Comparison of ENCODE assay signal across 8 cellular contexts in the genomic region with DNA sequence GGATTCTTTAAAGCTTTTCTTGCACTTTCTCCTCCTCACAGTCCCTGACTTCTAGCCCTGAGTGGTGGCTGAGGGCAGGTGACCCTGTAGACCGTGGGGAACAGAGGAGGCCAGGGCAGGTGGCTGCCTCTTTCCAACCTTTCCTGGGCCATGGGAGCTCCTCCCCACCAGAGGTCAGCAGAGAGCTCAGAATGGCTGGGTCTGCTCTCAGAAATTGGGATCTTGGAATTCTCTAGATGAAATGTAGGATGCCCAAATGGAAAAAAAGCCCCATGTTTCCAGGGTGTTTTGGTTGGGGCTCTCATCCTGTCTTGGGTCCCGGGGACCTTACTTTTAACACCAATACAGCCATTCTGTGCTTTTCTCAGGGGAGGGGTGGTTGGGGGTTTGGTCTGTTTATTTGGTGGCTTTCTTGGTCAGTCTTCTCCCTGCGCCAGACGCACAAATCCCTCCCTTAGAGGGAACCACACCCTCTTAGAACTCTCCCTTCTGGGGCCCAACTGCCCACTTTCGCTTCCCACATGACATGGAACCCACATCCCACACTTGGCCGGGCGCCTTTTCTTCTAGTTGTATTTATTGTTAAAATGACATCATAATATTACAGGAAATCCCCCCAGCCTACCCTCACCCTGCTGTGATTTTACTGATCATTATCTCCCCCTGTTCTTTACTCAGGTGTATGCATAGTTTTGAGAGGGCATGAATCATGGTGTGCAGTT. TPM values are rescaled to one million over a fixed set of nuclear protein-coding genes. Genes with fewer than 3 reads are reported as not detected.
DNase-seq lines count a peak whose midpoint lies in the region; ATAC-seq and TF ChIP-seq lines count a peak whose summit lies in the region.

No MANE protein-coding gene starts in this region.

- H3K4me3 Mint-ChIP-seq in T-helper 2 cell treated with Interferon-gamma antibody and Interleukin-4, amounts not matched to agents 5 μg/mL and 100 μg/mL, for 36 hours, result no peak overlapping the region
- H3K4me3 Mint-ChIP-seq in brain (no peak overlapping the region), immature natural killer cell (no peak overlapping the region)

- no peak for ATAC-seq in HG03442 (IDR thresholded peaks at IDR 0.05; ENCODE audit: unreplicated experiment)

- peak; percentile 93 to 94 for TF ChIP-seq CTCF in brain (conservative IDR thresholded peaks at IDR 0.05)

- H3K9me3 Mint-ChIP-seq in T-helper 2 cell treated with Interferon-gamma antibody and Interleukin-4, amounts not matched to agents 5 μg/mL and 100 μg/mL, for 36 hours, result no peaks in the 10 kb centered on the region
- H3K9me3 Mint-ChIP-seq in brain, result peaks cover 0 to 3% (median 0%) of the 10 kb centered on the region in 5 experiments
- no peaks in the 10 kb centered on the region for H3K9me3 Mint-ChIP-seq in immature natural killer cell

- DNase-seq in SIG-M5 treated with dmso at 0.1 percent for 504 hours (lab: John Stamatoyannopoulos, UW; ENCODE audit: unreplicated experiment) (peak; percentile 55), SIG-M5 (lab: John Stamatoyannopoulos, UW) (no peak), NCI-H1417 treated with DMSO at 0.1 percent for 48 hours (lab: John Stamatoyannopoulos, UW) (peak; percentile 49), immature natural killer cell (peak; percentile 42 to 47 (median 43))
- peak; percentile 20 for DNase-seq in T-helper 2 cell treated with Interferon-gamma antibody and Interleukin-4, amounts not matched to agents 5 μg/mL and 100 μg/mL, for 36 hours (ENCODE audit: low spot score)
- peak; percentile 36 to 47 for DNase-seq in stimulated activated CD4-positive, alpha-beta T cell treated with anti-CD3 and anti-CD28 coated beads, Interleukin-1b, Interleukin-23, amount 100 ng/mL, for 4 hours (ENCODE audit: low read depth in 2 of 2)

- peaks cover 22% of the 10 kb centered on the region for H3K27me3 Mint-ChIP-seq in T-helper 2 cell treated with Interferon-gamma antibody and Interleukin-4, amounts not matched to agents 5 μg/mL and 100 μg/mL, for 36 hours (ENCODE audit: low read depth)
- H3K27me3 Mint-ChIP-seq in brain (peaks cover 11% of the 10 kb centered on the region), immature natural killer cell (ENCODE audit: low read depth in 3 of 3) (peaks cover 0 to 4% (median 2%) of the 10 kb centered on the region in 3 donors)

- H3K27ac Mint-ChIP-seq in T-helper 2 cell treated with Interferon-gamma antibody and Interleukin-4, amounts not matched to agents 5 μg/mL and 100 μg/mL, for 36 hours, result no peak overlapping the region
- peak overlapping the region in 3 of 5 experiments; percentile 23 to 87 (median 77) for H3K27ac Mint-ChIP-seq in brain
- H3K27ac Mint-ChIP-seq in immature natural killer cell, result peak overlapping the region in 1 of 6 donors; percentile 8

- H3K36me3 Mint-ChIP-seq in T-helper 2 cell treated with Interferon-gamma antibody and Interleukin-4, amounts not matched to agents 5 μg/mL and 100 μg/mL, for 36 hours (ENCODE audit: low read depth), result no peaks in the 10 kb centered on the region
- no peaks in the 10 kb centered on the region for H3K36me3 Mint-ChIP-seq in brain
- peaks cover 0 to 2% (median 0%) of the 10 kb centered on the region in 3 donors for H3K36me3 Mint-ChIP-seq in immature natural killer cell

- H3K4me1 Mint-ChIP-seq in T-helper 2 cell treated with Interferon-gamma antibody and Interleukin-4, amounts not matched to agents 5 μg/mL and 100 μg/mL, for 36 hours (ENCODE audit: low read depth), result peaks cover 3% of the 10 kb centered on the region
- H3K4me1 Mint-ChIP-seq in brain, result peaks cover 23% of the 10 kb centered on the region
- H3K4me1 Mint-ChIP-seq in immature natural killer cell, result no peaks in the 10 kb centered on the region

RNA-seq across cellular contexts. Expression of a gene that starts 17.9 kb away (rescaled TPM):
- polyA plus RNA-seq in brain (ENCODE audit: insufficient read depth, low read depth, low replicate concordance) (3,328 TPM), immature natural killer cell (100 to 1,000 TPM in 2 of 3 donors, 10 to 100 TPM in 1; 70.1 to 127 (median 107) TPM)

RNA-seq across cellular contexts. Expression of a gene that starts 19.8 kb away (rescaled TPM):
- polyA plus RNA-seq in brain (ENCODE audit: insufficient read depth, low read depth, low replicate concordance) (not detected), immature natural killer cell (not detected)

Comparison
In these comparisons a context has a peak if more than half of its experiments do, and no peak if none do; other contexts are left out.
1. RNA of a gene that starts 17.9 kb away (polyA plus RNA-seq): 3,328 TPM in brain (single experiment); 70.1 to 127 TPM in immature natural killer cell; every median in the first group is over 10 times any median in the second.